ENCODE assay signal across 8 cellular contexts in genomic region chr11:69444381-69445130, GRCh38.
DNase-seq lines count a peak whose midpoint lies in the region; ATAC-seq and TF ChIP-seq lines count a peak whose summit lies in the region.

No MANE protein-coding gene starts in this region.

- peak overlapping the region; percentile 39 for H3K4me3 ChIP-seq in HL-60 (replicated peaks; ENCODE audit: insufficient read depth, low read length)
- no peak overlapping the region for H3K4me3 ChIP-seq in astrocyte of the cerebellum (ENCODE audit: low read depth, low read length)

- no peaks in the 10 kb centered on the region for H3K27me3 ChIP-seq in HL-60 (ENCODE audit: insufficient read depth, poor library complexity, severe bottlenecking)

- ATAC-seq in stimulated activated effector memory CD8-positive, alpha-beta T cell treated with anti-CD3 and anti-CD28 coated beads, Interleukin-12 subunit alpha, Interleukin-12 subunit beta, amount 100 ng/mL, for 72 hours, result no peak
- ATAC-seq in HG02885 (IDR thresholded peaks at IDR 0.05; ENCODE audit: poor library complexity, unreplicated experiment), result no peak

- in situ Hi-C loops in astrocyte of the cerebellum (cut with HindIII; ENCODE audit: low sequenced_read_pairs), result no loop called here

- DNase-seq in HL-60 (ENCODE audit: low read depth in 1 of 2, low spot score in 1 of 2) (peak; percentile 95 to 98), astrocyte of the cerebellum (ENCODE audit: low read depth) (no peak), iPS-NIHi7 (ENCODE audit: extremely low spot score) (peak; percentile 72), NCI-H82 treated with DMSO at 0.1 percent for 48 hours (lab: John Stamatoyannopoulos, UW; ENCODE audit: unreplicated experiment) (no peak), GM19238 (ENCODE audit: insufficient read length, low spot score) (no peak), NCI-H748 (lab: John Stamatoyannopoulos, UW; ENCODE audit: unreplicated experiment) (no peak)
- no peak for DNase-seq in stimulated activated effector memory CD8-positive, alpha-beta T cell treated with anti-CD3 and anti-CD28 coated beads, Interleukin-12 subunit alpha, Interleukin-12 subunit beta, amount 100 ng/mL, for 72 hours (ENCODE audit: low spot score in 2 of 2)

- no peaks in the 10 kb centered on the region for H3K36me3 Mint-ChIP-seq in stimulated activated effector memory CD8-positive, alpha-beta T cell treated with anti-CD3 and anti-CD28 coated beads, Interleukin-12 subunit alpha, Interleukin-12 subunit beta, amount 100 ng/mL, for 72 hours

- H3K27ac Mint-ChIP-seq in stimulated activated effector memory CD8-positive, alpha-beta T cell treated with anti-CD3 and anti-CD28 coated beads, Interleukin-12 subunit alpha, Interleukin-12 subunit beta, amount 100 ng/mL, for 72 hours, result no peak overlapping the region

- peak overlapping the region; percentile 62 for H3K4me3 Mint-ChIP-seq in stimulated activated effector memory CD8-positive, alpha-beta T cell treated with anti-CD3 and anti-CD28 coated beads, Interleukin-12 subunit alpha, Interleukin-12 subunit beta, amount 100 ng/mL, for 72 hours

- H3K9me3 Mint-ChIP-seq in stimulated activated effector memory CD8-positive, alpha-beta T cell treated with anti-CD3 and anti-CD28 coated beads, Interleukin-12 subunit alpha, Interleukin-12 subunit beta, amount 100 ng/mL, for 72 hours, result no peaks in the 10 kb centered on the region

- H3K27ac ChIP-seq in HL-60 (replicated peaks), result peak overlapping the region; percentile 96

- TF ChIP-seq CTCF in HL-60 (IDR thresholded peaks at IDR 0.05; ENCODE audit: insufficient read depth, low read length) (peak; percentile 60), astrocyte of the cerebellum (IDR thresholded peaks at IDR 0.05; ENCODE audit: low read depth, low read length, missing control alignments) (peak; percentile 31)

- H3K4me1 Mint-ChIP-seq in stimulated activated effector memory CD8-positive, alpha-beta T cell treated with anti-CD3 and anti-CD28 coated beads, Interleukin-12 subunit alpha, Interleukin-12 subunit beta, amount 100 ng/mL, for 72 hours, result peaks cover 12% of the 10 kb centered on the region

Comparison
In these comparisons a context has a peak if more than half of its experiments do, and no peak if none do; other contexts are left out.
1. DNase-seq: peak in HL-60 (2 of 2) and iPS-NIHi7 (single experiment); none in astrocyte of the cerebellum (single experiment), stimulated activated effector memory CD8-positive, alpha-beta T cell treated with anti-CD3 and anti-CD28 coated beads, Interleukin-12 subunit alpha, Interleukin-12 subunit beta, amount 100 ng/mL, for 72 hours (0 of 2), NCI-H82 treated with DMSO at 0.1 percent for 48 hours (single experiment), GM19238 (single experiment) and NCI-H748 (single experiment).